Comparison of ENCODE assay signal across 19 cellular contexts in genomic region chr6:169843991-169844390, GRCh38.
"Had no signal": no experiment of that assay in that cellular context is flagged by ENCODE, and none has a peak within 500 bp of the region (broad histone marks: within the 10 kb centered on the region; RNA-seq: fewer than 3 reads in every experiment).

No MANE protein-coding gene starts in this region.

- H3K36me3 Mint-ChIP-seq: natural killer cell treated with Interleukin-12 subunit alpha and Interleukin-12 subunit beta and Interleukin-15 and Interleukin-18, amount 100 ng/mL, for 72 hours had no signal

- H3K9me3 Mint-ChIP-seq: natural killer cell treated with Interleukin-12 subunit alpha and Interleukin-12 subunit beta and Interleukin-15 and Interleukin-18, amount 100 ng/mL, for 72 hours had no signal

- DNase-seq: central memory CD4-positive, alpha-beta T cell; effector memory CD4-positive, alpha-beta T cell; glutamatergic neuron; left ventricle myocardium inferior; lower lobe of right lung; mesenchymal stem cell; midbrain; occipital lobe; psoas muscle; retina; right lobe of liver; stimulated activated CD4-positive, alpha-beta T cell treated with anti-CD3 and anti-CD28 coated beads, Interleukin-2, amount 100 ng/mL, for 24 hours; stimulated activated CD4-positive, alpha-beta T cell treated with anti-CD3 and anti-CD28 coated beads, Interleukin-4, amount 100 ng/mL, for 4 hours; stimulated activated naive B cell treated with anti-CD40 and anti-IgM and Interleukin-4, amounts not matched to agents 10 μg/mL and 1 μg/mL and 100 μg/mL, for 72 hours had no signal

- H3K36me3 ChIP-seq: esophagus muscularis mucosa, gastroesophageal sphincter, left ventricle myocardium inferior, lower lobe of right lung, right lobe of liver, upper lobe of left lung had no signal

- H3K27ac ChIP-seq: epithelial cell of prostate, esophagus muscularis mucosa, gastroesophageal sphincter, left ventricle myocardium inferior, lower lobe of right lung, psoas muscle, right lobe of liver, upper lobe of left lung had no signal

- H3K4me3 ChIP-seq: esophagus muscularis mucosa, gastroesophageal sphincter, left ventricle myocardium inferior, lower lobe of right lung, psoas muscle, right lobe of liver, upper lobe of left lung had no signal

- H3K27me3 ChIP-seq: right lobe of liver, upper lobe of left lung had no signal

- H3K27ac Mint-ChIP-seq: natural killer cell treated with Interleukin-12 subunit alpha and Interleukin-12 subunit beta and Interleukin-15 and Interleukin-18, amount 100 ng/mL, for 72 hours; stimulated activated naive B cell treated with anti-CD40 and anti-IgM and Interleukin-4, amounts not matched to agents 10 μg/mL and 1 μg/mL and 100 μg/mL, for 72 hours had no signal

- ATAC-seq: gastroesophageal sphincter; lower lobe of right lung; natural killer cell treated with Interleukin-12 subunit alpha and Interleukin-12 subunit beta and Interleukin-15 and Interleukin-18, amount 100 ng/mL, for 72 hours; psoas muscle; right lobe of liver; stimulated activated naive B cell treated with anti-CD40 and anti-IgM and Interleukin-4, amounts not matched to agents 10 μg/mL and 1 μg/mL and 100 μg/mL, for 72 hours had no signal

- H3K9me3 ChIP-seq: esophagus muscularis mucosa, gastroesophageal sphincter, left ventricle myocardium inferior, lower lobe of right lung, psoas muscle, right lobe of liver, upper lobe of left lung had no signal

- H3K4me1 ChIP-seq: esophagus muscularis mucosa, gastroesophageal sphincter, left ventricle myocardium inferior, lower lobe of right lung, psoas muscle, right lobe of liver, upper lobe of left lung had no signal

- H3K4me3 Mint-ChIP-seq: natural killer cell treated with Interleukin-12 subunit alpha and Interleukin-12 subunit beta and Interleukin-15 and Interleukin-18, amount 100 ng/mL, for 72 hours; stimulated activated naive B cell treated with anti-CD40 and anti-IgM and Interleukin-4, amounts not matched to agents 10 μg/mL and 1 μg/mL and 100 μg/mL, for 72 hours had no signal
